8 cellular contexts compared by ENCODE assay signal in genomic region chr5:87780831-87781760, GRCh38.
DNase-seq lines count a peak whose midpoint lies in the region; ATAC-seq, FAIRE-seq and TF ChIP-seq lines count a peak whose summit lies in the region.

No MANE protein-coding gene starts in this region.

- POLR2A ChIA-PET in activated naive CD8-positive, alpha-beta T cell treated with anti-CD3 and anti-CD28 coated beads, Interleukin-2, amount 10 ng/mL, durations not matched to agents 7 days and 5 days (lab: Charles Lee), result interaction anchor here (0.6 kb wide), 1 partner anchor 899 kb away, joined by 3 read pairs; no protein-coding TSS in a partner anchor

- H3K36me3 ChIP-seq in cardiac muscle cell, result no peaks in the 10 kb centered on the region
- no peaks in the 10 kb centered on the region for H3K36me3 ChIP-seq in uterus

- peak; percentile 93 for TF ChIP-seq CTCF in cardiac muscle cell (IDR thresholded peaks at IDR 0.05; ENCODE audit: low read depth, low read length)
- TF ChIP-seq CTCF in uterus (IDR thresholded peaks at IDR 0.05), result peak; percentile 84 to 89 (median 85)

- ATAC-seq in HG02840 (IDR thresholded peaks at IDR 0.05; ENCODE audit: low FRiP score, unreplicated experiment), result peak; percentile 100
- peak; percentile 98 for ATAC-seq in activated naive CD8-positive, alpha-beta T cell treated with anti-CD3 and anti-CD28 coated beads, Interleukin-2, amount 10 ng/mL, durations not matched to agents 7 days and 5 days (ENCODE audit: low read depth)

- TF ChIP-seq POLR2A in GM12892 (IDR thresholded peaks at IDR 0.05; ENCODE audit: low read depth, low read length), result no peak
- no peak for TF ChIP-seq POLR2A in uterus (IDR thresholded peaks at IDR 0.05)

- H3K27me3 Mint-ChIP-seq in activated naive CD8-positive, alpha-beta T cell treated with anti-CD3 and anti-CD28 coated beads, Interleukin-2, amount 10 ng/mL, durations not matched to agents 7 days and 5 days, result peaks cover 19% of the 10 kb centered on the region

- intact Hi-C loops in posterior vena cava (cut with DNase I), result loop anchor here (5.0 to 10.0 kb wide), 2 partner anchors 901 to 904 kb away; no protein-coding TSS in a partner anchor
- intact Hi-C loops in uterus (cut with DNase I; ENCODE audit: low total_unique reads), result loop anchor here (5.0 kb wide), 1 partner anchor 911 kb away; no protein-coding TSS in a partner anchor

- H3K27ac ChIP-seq in cardiac muscle cell, result no peak overlapping the region
- H3K27ac ChIP-seq in uterus, result no peak overlapping the region

- H3K4me1 ChIP-seq in cardiac muscle cell (ENCODE audit: low read depth) (no peaks in the 10 kb centered on the region), uterus (no peaks in the 10 kb centered on the region)

- no peak overlapping the region for H3K4me3 ChIP-seq in cardiac muscle cell
- H3K4me3 ChIP-seq in uterus, result no peak overlapping the region

- no peak overlapping the region for H3K4me3 Mint-ChIP-seq in activated naive CD8-positive, alpha-beta T cell treated with anti-CD3 and anti-CD28 coated beads, Interleukin-2, amount 10 ng/mL, durations not matched to agents 7 days and 5 days

- H3K36me3 Mint-ChIP-seq in activated naive CD8-positive, alpha-beta T cell treated with anti-CD3 and anti-CD28 coated beads, Interleukin-2, amount 10 ng/mL, durations not matched to agents 7 days and 5 days, result no peaks in the 10 kb centered on the region

- DNase-seq in GM12892 (ENCODE audit: insufficient read length) (no peak), NCI-H128 (lab: John Stamatoyannopoulos, UW; ENCODE audit: unreplicated experiment) (peak; percentile 56), SKM-1 (lab: John Stamatoyannopoulos, UW; ENCODE audit: unreplicated experiment) (peak; percentile 46), cardiac muscle cell (ENCODE audit: low read depth in 1 of 2, low spot score in 1 of 2) (peak; percentile 89 to 92), posterior vena cava (ENCODE audit: low spot score) (peak; percentile 90), uterus (peak; percentile 66 to 67)
- peak; percentile 67 for DNase-seq in activated naive CD8-positive, alpha-beta T cell treated with anti-CD3 and anti-CD28 coated beads, Interleukin-2, amount 10 ng/mL, durations not matched to agents 7 days and 5 days

- no peaks in the 10 kb centered on the region for H3K9me3 Mint-ChIP-seq in activated naive CD8-positive, alpha-beta T cell treated with anti-CD3 and anti-CD28 coated beads, Interleukin-2, amount 10 ng/mL, durations not matched to agents 7 days and 5 days

- H3K9me3 ChIP-seq in cardiac muscle cell (ENCODE audit: low read depth), result no peaks in the 10 kb centered on the region
- no peaks in the 10 kb centered on the region for H3K9me3 ChIP-seq in uterus

- H3K27me3 ChIP-seq in cardiac muscle cell, result peaks cover 10% of the 10 kb centered on the region
- H3K27me3 ChIP-seq in uterus, result peaks cover 0 to 23% of the 10 kb centered on the region in 2 donors

- no peak overlapping the region for H3K27ac Mint-ChIP-seq in activated naive CD8-positive, alpha-beta T cell treated with anti-CD3 and anti-CD28 coated beads, Interleukin-2, amount 10 ng/mL, durations not matched to agents 7 days and 5 days

- H3K4me1 Mint-ChIP-seq in activated naive CD8-positive, alpha-beta T cell treated with anti-CD3 and anti-CD28 coated beads, Interleukin-2, amount 10 ng/mL, durations not matched to agents 7 days and 5 days, result peaks cover 4% of the 10 kb centered on the region

- peak; percentile 94 for FAIRE-seq in GM12892 (lab: Jason Lieb, UNC)
